ENCODE assay signal across 1 cellular context in genomic region chr9:136697146-136697820, GRCh38.
TF ChIP-seq lines count a peak whose summit lies in the region.

No MANE protein-coding gene starts in this region.

TF ChIP-seq in HepG2, 621 proteins besides CTCF, POLR2A, EP300 and RAD21 (continued from another document and continues in another):
- TF ChIP-seq RERE (CRISPR knock-in tag; IDR thresholded peaks at IDR 0.05; ENCODE audit: low read depth) (no peak), TMF1 (CRISPR knock-in tag; IDR thresholded peaks at IDR 0.05; ENCODE audit: low read depth) (no peak; the same call in 1 of the 2 replicates), KMT2B (CRISPR knock-in tag; IDR thresholded peaks at IDR 0.05) (no peak), ZNF800 (CRISPR knock-in tag; IDR thresholded peaks at IDR 0.05) (no peak), ZNF546 (CRISPR knock-in tag; conservative IDR thresholded peaks at IDR 0.05) (no peak; the same call in 1 of the 2 replicates), HOXD1 (CRISPR knock-in tag; IDR thresholded peaks at IDR 0.05) (no peak), SRF (IDR thresholded peaks at IDR 0.05; ENCODE audit: low read depth, low read length) (no peak), HMGA1 (CRISPR knock-in tag; conservative IDR thresholded peaks at IDR 0.05) (no peak), ZNF841 (CRISPR knock-in tag; IDR thresholded peaks at IDR 0.05; ENCODE audit: borderline replicate concordance) (no peak), SSRP1 (CRISPR knock-in tag; IDR thresholded peaks at IDR 0.05) (no peak), ZGPAT (CRISPR knock-in tag; IDR thresholded peaks at IDR 0.05) (no peak), DDIT3 (CRISPR knock-in tag; IDR thresholded peaks at IDR 0.05) (no peak), DZIP1 (CRISPR knock-in tag; IDR thresholded peaks at IDR 0.05) (no peak), ZNF280D (CRISPR knock-in tag; IDR thresholded peaks at IDR 0.05) (peak; percentile 59; the same call in 1 of the 2 replicates), ATF3 (CRISPR knock-in tag; IDR thresholded peaks at IDR 0.05) (no peak), ZNF121 (CRISPR knock-in tag; IDR thresholded peaks at IDR 0.05) (no peak), BCLAF1 (IDR thresholded peaks at IDR 0.05) (no peak), TAF15 (IDR thresholded peaks at IDR 0.05; ENCODE audit: low read depth, low read length, poor library complexity, severe bottlenecking) (no peak), MZF1 (CRISPR knock-in tag; IDR thresholded peaks at IDR 0.05; ENCODE audit: borderline replicate concordance) (no peak), TEAD3 (CRISPR knock-in tag; optimal IDR thresholded peaks at IDR 0.05; ENCODE audit: borderline replicate concordance) (peak; percentile 47), NFE2 (CRISPR knock-in tag; IDR thresholded peaks at IDR 0.05) (no peak), ZNF331 (CRISPR knock-in tag; IDR thresholded peaks at IDR 0.05) (no peak), ZNF724P (CRISPR knock-in tag; IDR thresholded peaks at IDR 0.05; ENCODE audit: borderline replicate concordance) (no peak), HHEX (CRISPR knock-in tag; IDR thresholded peaks at IDR 0.05) (no peak), SUZ12 (IDR thresholded peaks at IDR 0.05; ENCODE audit: low read depth, low read length) (no peak), ZNF234 (CRISPR knock-in tag; conservative IDR thresholded peaks at IDR 0.05) (no peak), NFE2L1 (CRISPR knock-in tag; IDR thresholded peaks at IDR 0.05; ENCODE audit: borderline replicate concordance) (no peak)
- TF ChIP-seq, protein P1, sequence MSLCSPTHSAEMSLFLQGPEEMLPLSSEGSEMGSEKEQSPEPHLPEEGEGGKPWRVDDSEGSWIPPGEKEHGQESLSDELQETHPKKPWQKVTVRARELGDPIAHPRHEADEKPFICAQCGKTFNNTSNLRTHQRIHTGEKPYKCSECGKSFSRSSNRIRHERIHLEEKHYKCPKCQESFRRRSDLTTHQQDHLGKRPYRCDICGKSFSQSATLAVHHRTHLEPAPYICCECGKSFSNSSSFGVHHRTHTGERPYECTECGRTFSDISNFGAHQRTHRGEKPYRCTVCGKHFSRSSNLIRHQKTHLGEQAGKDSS (CRISPR knock-in tag; IDR thresholded peaks at IDR 0.05; ENCODE audit: borderline replicate concordance, low read depth) = no peak
- TF ChIP-seq, protein P2, sequence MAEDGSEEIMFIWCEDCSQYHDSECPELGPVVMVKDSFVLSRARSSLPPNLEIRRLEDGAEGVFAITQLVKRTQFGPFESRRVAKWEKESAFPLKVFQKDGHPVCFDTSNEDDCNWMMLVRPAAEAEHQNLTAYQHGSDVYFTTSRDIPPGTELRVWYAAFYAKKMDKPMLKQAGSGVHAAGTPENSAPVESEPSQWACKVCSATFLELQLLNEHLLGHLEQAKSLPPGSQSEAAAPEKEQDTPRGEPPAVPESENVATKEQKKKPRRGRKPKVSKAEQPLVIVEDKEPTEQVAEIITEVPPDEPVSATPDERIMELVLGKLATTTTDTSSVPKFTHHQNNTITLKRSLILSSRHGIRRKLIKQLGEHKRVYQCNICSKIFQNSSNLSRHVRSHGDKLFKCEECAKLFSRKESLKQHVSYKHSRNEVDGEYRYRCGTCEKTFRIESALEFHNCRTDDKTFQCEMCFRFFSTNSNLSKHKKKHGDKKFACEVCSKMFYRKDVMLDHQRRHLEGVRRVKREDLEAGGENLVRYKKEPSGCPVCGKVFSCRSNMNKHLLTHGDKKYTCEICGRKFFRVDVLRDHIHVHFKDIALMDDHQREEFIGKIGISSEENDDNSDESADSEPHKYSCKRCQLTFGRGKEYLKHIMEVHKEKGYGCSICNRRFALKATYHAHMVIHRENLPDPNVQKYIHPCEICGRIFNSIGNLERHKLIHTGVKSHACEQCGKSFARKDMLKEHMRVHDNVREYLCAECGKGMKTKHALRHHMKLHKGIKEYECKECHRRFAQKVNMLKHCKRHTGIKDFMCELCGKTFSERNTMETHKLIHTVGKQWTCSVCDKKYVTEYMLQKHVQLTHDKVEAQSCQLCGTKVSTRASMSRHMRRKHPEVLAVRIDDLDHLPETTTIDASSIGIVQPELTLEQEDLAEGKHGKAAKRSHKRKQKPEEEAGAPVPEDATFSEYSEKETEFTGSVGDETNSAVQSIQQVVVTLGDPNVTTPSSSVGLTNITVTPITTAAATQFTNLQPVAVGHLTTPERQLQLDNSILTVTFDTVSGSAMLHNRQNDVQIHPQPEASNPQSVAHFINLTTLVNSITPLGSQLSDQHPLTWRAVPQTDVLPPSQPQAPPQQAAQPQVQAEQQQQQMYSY (CRISPR knock-in tag; IDR thresholded peaks at IDR 0.05) = 0 out of 2 replicates have a peak, but pooled peaks have one; percentile 63
- TF ChIP-seq, protein P3, sequence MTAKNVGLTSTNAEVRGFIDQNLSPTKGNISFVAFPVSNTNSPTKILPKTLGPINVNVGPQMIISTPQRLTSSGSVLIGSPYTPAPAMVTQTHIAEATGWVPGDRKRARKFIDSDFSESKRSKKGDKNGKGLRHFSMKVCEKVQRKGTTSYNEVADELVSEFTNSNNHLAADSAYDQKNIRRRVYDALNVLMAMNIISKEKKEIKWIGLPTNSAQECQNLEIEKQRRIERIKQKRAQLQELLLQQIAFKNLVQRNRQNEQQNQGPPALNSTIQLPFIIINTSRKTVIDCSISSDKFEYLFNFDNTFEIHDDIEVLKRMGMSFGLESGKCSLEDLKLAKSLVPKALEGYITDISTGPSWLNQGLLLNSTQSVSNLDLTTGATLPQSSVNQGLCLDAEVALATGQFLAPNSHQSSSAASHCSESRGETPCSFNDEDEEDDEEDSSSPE (CRISPR knock-in tag; IDR thresholded peaks at IDR 0.05) = no peak
